In the genomic region with DNA sequence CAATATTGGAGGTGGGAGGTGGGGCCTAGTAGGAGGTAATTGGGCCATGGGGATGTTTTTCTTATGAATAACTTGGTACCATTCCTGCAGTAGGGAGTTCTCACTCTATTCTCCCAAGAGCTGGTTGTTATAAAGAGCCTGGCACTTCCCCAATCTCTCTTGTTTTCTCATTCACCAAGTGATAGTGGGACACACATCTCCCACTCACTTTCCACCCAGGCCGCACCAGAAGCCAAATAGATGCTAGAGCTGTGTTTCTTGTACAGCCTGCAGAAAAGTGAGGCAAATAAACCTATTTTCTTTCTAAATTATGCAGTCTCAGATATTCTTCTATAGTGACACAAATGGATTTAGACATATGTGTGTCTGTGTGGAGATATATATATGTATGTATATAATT, we compare ENCODE assay signal across 26 cellular contexts.
DNase-seq lines count a peak whose midpoint lies in the region; ATAC-seq and TF ChIP-seq lines count a peak whose summit lies in the region.
"Had no signal": no experiment of that assay in that cellular context is flagged by ENCODE, and none has a peak within 500 bp of the region (broad histone marks: within the 10 kb centered on the region; RNA-seq: fewer than 3 reads in every experiment).

No MANE protein-coding gene starts in this region.

- no peaks in the 10 kb centered on the region for H3K79me2 ChIP-seq in Loucy (ENCODE audit: insufficient read depth, low read length)

- no peak for TF ChIP-seq CTCF in Loucy (conservative IDR thresholded peaks at IDR 0.05; ENCODE audit: low read length)

- no peaks in the 10 kb centered on the region for H3K9me2 ChIP-seq in Loucy (replicated peaks; ENCODE audit: low read depth, low read length)

- H3K9me3 ChIP-seq in Loucy (ENCODE audit: insufficient read depth, low read depth, low read length): no peaks in the 10 kb centered on the region
- H3K9me3 ChIP-seq: A549, BE2C, BLaER1, Caco-2 had no signal

- H4K20me1 ChIP-seq in Loucy (ENCODE audit: insufficient read depth, low read length, poor library complexity, severe bottlenecking): no peaks in the 10 kb centered on the region
- H4K20me1 ChIP-seq: BLaER1; BLaER1 treated with 17β-estradiol and CSF1 and Interleukin-3, amounts not matched to agents 10 nM and 100 nM had no signal

- 0 out of 2 replicates have a peak overlapping the region, but pooled peaks have one; percentile 16 for H2AFZ ChIP-seq in Loucy (ENCODE audit: low read length)

- peaks cover 12% of the 10 kb centered on the region for H3K4me1 ChIP-seq in Loucy (ENCODE audit: insufficient read depth, low read length, poor library complexity, severe bottlenecking)
- H3K4me1 ChIP-seq: A549, BE2C, Caco-2 had no signal

- no peak overlapping the region for H3K4me3 ChIP-seq in Loucy (ENCODE audit: low read length, poor library complexity, severe bottlenecking)
- H3K4me3 ChIP-seq: A549; BLaER1; BLaER1 treated with 17β-estradiol and CSF1 and Interleukin-3, amounts not matched to agents 10 nM and 100 nM had no signal

- H3F3A ChIP-seq in Loucy (ENCODE audit: low read depth): no peaks in the 10 kb centered on the region

- no peaks in the 10 kb centered on the region for H3K27me3 ChIP-seq in Loucy (ENCODE audit: insufficient read depth, low read length, poor library complexity, severe bottlenecking)
- H3K27me3 ChIP-seq: BE2C; BLaER1; BLaER1 treated with 17β-estradiol and CSF1 and Interleukin-3, amounts not matched to agents 10 nM and 100 nM had no signal

- no peak overlapping the region for H3K9ac ChIP-seq in Loucy (ENCODE audit: low read depth, low read length, poor library complexity, severe bottlenecking)
- H3K9ac ChIP-seq: BLaER1; BLaER1 treated with 17β-estradiol and CSF1 and Interleukin-3, amounts not matched to agents 10 nM and 100 nM had no signal

- H3K4me2 ChIP-seq in Loucy (ENCODE audit: low read depth, low read length, poor library complexity, severe bottlenecking): no peak overlapping the region
- H3K4me2 ChIP-seq: A549, BLaER1 had no signal

- no peaks in the 10 kb centered on the region for H3K36me3 ChIP-seq in Loucy (ENCODE audit: insufficient read depth, low read length)
- H3K36me3 ChIP-seq: BE2C, BLaER1 had no signal

- ATAC-seq in HG02798 (IDR thresholded peaks at IDR 0.05; ENCODE audit: poor library complexity, unreplicated experiment): no peak
- ATAC-seq: A549; CD8-positive, alpha-beta T cell had no signal

- peak; percentile 26 for DNase-seq in superior temporal gyrus (ENCODE audit: extremely low spot score)
- DNase-seq in DMS79 treated with DMSO at 0.1 percent for 48 hours (lab: John Stamatoyannopoulos, UW): no peak
- DNase-seq: 8988T; ACHN; AML-193; BE2C; C1 segment of cervical spinal cord; Caco-2; Calu3; CD4-positive, alpha-beta memory T cell; CD4-positive, alpha-beta T cell; CD4-positive, CD25-positive, alpha-beta regulatory T cell; CD8-positive, alpha-beta memory T cell; CD8-positive, alpha-beta T cell; COR-L47; DMS 273 treated with DMSO at 0.1 percent for 48 hours; DMS153; DMS53; DMS79; DND-41; EL had no signal
